In the genomic region with DNA sequence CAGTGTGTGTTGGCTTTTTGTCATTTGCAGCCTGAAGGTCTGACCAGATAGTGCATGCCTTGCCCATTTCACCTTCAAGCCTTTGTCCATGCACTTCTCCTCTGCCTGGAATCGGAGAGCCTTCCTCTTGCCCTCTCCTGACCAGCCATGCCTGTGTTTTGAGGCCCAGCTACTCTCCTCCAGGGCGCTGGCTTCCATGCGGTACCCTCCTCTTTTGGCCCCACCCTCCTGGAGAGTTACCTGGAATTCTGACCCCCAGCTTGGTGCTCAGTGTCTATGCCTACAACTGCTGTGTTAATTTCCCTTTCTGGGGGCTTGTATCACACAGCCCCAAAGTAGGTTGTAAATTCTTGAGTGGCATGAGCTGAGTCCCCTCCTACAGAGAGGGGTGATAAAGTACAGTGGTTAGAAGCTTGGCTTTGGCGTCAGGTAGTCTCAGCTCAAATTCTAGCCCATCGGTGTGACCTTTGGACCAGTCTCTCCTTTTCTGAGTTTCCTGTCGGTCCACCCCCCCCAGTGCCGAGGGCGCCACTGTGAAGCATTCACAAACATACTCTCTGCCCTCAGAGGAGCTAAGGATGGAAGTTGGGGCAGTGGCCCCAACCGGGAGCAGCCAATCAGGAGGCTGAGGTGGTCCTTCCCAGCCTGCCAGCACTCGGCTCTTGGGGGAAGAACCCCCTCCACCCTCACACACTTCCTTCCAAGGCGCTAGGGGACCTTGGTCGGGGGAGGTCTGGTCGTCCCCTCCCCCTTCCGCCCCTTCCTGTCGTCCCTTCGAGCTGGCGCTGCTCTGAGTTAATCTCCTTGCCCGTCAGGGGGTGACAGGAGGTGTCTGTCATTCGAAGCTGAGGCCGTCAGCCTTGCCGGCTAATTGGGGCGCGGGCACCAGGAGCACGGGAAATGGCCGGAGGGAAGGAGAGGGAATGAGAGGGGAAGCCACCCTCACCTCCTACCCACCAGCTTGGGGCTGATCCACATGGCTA, we compare ENCODE assay signal across 1 cellular context.
TF ChIP-seq lines count a peak whose summit lies in the region.

No MANE protein-coding gene starts in this region.

TF ChIP-seq in WTC11, 78 proteins besides CTCF, POLR2A, EP300 and RAD21 (continued from another document and continues in another):
- TF ChIP-seq, protein P1, sequence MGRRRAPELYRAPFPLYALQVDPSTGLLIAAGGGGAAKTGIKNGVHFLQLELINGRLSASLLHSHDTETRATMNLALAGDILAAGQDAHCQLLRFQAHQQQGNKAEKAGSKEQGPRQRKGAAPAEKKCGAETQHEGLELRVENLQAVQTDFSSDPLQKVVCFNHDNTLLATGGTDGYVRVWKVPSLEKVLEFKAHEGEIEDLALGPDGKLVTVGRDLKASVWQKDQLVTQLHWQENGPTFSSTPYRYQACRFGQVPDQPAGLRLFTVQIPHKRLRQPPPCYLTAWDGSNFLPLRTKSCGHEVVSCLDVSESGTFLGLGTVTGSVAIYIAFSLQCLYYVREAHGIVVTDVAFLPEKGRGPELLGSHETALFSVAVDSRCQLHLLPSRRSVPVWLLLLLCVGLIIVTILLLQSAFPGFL (CRISPR knock-in tag; IDR thresholded peaks at IDR 0.05; ENCODE audit: borderline replicate concordance), result no peak
- TF ChIP-seq ZNF317 (CRISPR knock-in tag; IDR thresholded peaks at IDR 0.05; ENCODE audit: borderline replicate concordance, low read depth), result no peak
- TF ChIP-seq, protein P2, sequence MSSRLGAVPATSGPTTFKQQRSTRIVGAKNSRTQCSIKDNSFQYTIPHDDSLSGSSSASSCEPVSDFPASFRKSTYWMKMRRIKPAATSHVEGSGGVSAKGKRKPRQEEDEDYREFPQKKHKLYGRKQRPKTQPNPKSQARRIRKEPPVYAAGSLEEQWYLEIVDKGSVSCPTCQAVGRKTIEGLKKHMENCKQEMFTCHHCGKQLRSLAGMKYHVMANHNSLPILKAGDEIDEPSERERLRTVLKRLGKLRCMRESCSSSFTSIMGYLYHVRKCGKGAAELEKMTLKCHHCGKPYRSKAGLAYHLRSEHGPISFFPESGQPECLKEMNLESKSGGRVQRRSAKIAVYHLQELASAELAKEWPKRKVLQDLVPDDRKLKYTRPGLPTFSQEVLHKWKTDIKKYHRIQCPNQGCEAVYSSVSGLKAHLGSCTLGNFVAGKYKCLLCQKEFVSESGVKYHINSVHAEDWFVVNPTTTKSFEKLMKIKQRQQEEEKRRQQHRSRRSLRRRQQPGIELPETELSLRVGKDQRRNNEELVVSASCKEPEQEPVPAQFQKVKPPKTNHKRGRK (CRISPR knock-in tag; IDR thresholded peaks at IDR 0.05; ENCODE audit: borderline replicate concordance), result no peak
- TF ChIP-seq, protein P3, sequence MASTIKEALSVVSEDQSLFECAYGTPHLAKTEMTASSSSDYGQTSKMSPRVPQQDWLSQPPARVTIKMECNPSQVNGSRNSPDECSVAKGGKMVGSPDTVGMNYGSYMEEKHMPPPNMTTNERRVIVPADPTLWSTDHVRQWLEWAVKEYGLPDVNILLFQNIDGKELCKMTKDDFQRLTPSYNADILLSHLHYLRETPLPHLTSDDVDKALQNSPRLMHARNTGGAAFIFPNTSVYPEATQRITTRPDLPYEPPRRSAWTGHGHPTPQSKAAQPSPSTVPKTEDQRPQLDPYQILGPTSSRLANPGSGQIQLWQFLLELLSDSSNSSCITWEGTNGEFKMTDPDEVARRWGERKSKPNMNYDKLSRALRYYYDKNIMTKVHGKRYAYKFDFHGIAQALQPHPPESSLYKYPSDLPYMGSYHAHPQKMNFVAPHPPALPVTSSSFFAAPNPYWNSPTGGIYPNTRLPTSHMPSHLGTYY (CRISPR knock-in tag; IDR thresholded peaks at IDR 0.05), result no peak
- peak; percentile 73 for TF ChIP-seq NFYB (CRISPR knock-in tag; conservative IDR thresholded peaks at IDR 0.05; ENCODE audit: low read depth)
- TF ChIP-seq, protein P4, sequence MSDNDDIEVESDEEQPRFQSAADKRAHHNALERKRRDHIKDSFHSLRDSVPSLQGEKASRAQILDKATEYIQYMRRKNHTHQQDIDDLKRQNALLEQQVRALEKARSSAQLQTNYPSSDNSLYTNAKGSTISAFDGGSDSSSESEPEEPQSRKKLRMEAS (CRISPR knock-in tag; IDR thresholded peaks at IDR 0.05), result peak; percentile 88; the same call in 1 of the 2 replicates
- TF ChIP-seq ZNF416 (CRISPR knock-in tag; IDR thresholded peaks at IDR 0.05), result no peak
- no peak for TF ChIP-seq NR1H2 (CRISPR knock-in tag; IDR thresholded peaks at IDR 0.05)
- TF ChIP-seq TEAD1 (CRISPR knock-in tag; IDR thresholded peaks at IDR 0.05), result 0 out of 2 replicates have a peak, but pooled peaks have one; percentile 44
- no peak for TF ChIP-seq CREM (CRISPR knock-in tag; IDR thresholded peaks at IDR 0.05)
- no peak for TF ChIP-seq HMGA2 (CRISPR knock-in tag; IDR thresholded peaks at IDR 0.05)
- peak; percentile 87 for TF ChIP-seq FOXP1 (CRISPR knock-in tag; IDR thresholded peaks at IDR 0.05; ENCODE audit: borderline replicate concordance)
- TF ChIP-seq, protein P5, sequence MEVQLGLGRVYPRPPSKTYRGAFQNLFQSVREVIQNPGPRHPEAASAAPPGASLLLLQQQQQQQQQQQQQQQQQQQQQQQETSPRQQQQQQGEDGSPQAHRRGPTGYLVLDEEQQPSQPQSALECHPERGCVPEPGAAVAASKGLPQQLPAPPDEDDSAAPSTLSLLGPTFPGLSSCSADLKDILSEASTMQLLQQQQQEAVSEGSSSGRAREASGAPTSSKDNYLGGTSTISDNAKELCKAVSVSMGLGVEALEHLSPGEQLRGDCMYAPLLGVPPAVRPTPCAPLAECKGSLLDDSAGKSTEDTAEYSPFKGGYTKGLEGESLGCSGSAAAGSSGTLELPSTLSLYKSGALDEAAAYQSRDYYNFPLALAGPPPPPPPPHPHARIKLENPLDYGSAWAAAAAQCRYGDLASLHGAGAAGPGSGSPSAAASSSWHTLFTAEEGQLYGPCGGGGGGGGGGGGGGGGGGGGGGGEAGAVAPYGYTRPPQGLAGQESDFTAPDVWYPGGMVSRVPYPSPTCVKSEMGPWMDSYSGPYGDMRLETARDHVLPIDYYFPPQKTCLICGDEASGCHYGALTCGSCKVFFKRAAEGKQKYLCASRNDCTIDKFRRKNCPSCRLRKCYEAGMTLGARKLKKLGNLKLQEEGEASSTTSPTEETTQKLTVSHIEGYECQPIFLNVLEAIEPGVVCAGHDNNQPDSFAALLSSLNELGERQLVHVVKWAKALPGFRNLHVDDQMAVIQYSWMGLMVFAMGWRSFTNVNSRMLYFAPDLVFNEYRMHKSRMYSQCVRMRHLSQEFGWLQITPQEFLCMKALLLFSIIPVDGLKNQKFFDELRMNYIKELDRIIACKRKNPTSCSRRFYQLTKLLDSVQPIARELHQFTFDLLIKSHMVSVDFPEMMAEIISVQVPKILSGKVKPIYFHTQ (CRISPR knock-in tag; IDR thresholded peaks at IDR 0.05), result no peak
- no peak for TF ChIP-seq ZNF263 (CRISPR knock-in tag; IDR thresholded peaks at IDR 0.05; ENCODE audit: low read depth)
- TF ChIP-seq, protein P6, sequence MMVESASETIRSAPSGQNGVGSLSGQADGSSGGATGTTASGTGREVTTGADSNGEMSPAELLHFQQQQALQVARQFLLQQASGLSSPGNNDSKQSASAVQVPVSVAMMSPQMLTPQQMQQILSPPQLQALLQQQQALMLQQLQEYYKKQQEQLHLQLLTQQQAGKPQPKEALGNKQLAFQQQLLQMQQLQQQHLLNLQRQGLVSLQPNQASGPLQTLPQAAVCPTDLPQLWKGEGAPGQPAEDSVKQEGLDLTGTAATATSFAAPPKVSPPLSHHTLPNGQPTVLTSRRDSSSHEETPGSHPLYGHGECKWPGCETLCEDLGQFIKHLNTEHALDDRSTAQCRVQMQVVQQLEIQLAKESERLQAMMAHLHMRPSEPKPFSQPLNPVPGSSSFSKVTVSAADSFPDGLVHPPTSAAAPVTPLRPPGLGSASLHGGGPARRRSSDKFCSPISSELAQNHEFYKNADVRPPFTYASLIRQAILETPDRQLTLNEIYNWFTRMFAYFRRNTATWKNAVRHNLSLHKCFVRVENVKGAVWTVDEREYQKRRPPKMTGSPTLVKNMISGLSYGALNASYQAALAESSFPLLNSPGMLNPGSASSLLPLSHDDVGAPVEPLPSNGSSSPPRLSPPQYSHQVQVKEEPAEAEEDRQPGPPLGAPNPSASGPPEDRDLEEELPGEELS (CRISPR knock-in tag; IDR thresholded peaks at IDR 0.05), result peak; percentile 12; the same call in 1 of the 2 replicates
- TF ChIP-seq, protein P7, sequence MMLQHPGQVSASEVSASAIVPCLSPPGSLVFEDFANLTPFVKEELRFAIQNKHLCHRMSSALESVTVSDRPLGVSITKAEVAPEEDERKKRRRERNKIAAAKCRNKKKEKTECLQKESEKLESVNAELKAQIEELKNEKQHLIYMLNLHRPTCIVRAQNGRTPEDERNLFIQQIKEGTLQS (CRISPR knock-in tag; conservative IDR thresholded peaks at IDR 0.05), result no peak
- TF ChIP-seq TEAD4 (CRISPR knock-in tag; IDR thresholded peaks at IDR 0.05), result no peak
- peak; percentile 79; the same call in 1 of the 2 replicates for TF ChIP-seq ZBTB21 (CRISPR knock-in tag; IDR thresholded peaks at IDR 0.05; ENCODE audit: borderline replicate concordance)
- no peak for TF ChIP-seq GRHL2 (CRISPR knock-in tag; IDR thresholded peaks at IDR 0.05; ENCODE audit: insufficient replicate concordance, severe bottlenecking)
- no peak for TF ChIP-seq NR2C2 (CRISPR knock-in tag; IDR thresholded peaks at IDR 0.05)
- TF ChIP-seq, protein P8, sequence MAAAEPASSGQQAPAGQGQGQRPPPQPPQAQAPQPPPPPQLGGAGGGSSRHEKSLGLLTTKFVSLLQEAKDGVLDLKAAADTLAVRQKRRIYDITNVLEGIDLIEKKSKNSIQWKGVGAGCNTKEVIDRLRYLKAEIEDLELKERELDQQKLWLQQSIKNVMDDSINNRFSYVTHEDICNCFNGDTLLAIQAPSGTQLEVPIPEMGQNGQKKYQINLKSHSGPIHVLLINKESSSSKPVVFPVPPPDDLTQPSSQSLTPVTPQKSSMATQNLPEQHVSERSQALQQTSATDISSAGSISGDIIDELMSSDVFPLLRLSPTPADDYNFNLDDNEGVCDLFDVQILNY (CRISPR knock-in tag; IDR thresholded peaks at IDR 0.05), result 0 out of 2 replicates have a peak, but pooled peaks have one; percentile 50
- 0 out of 2 replicates have a peak, but pooled peaks have one; percentile 80 for TF ChIP-seq ZNF138 (CRISPR knock-in tag; conservative IDR thresholded peaks at IDR 0.05)
- no peak for TF ChIP-seq RELA (CRISPR knock-in tag; IDR thresholded peaks at IDR 0.05; ENCODE audit: borderline replicate concordance)
- TF ChIP-seq, protein P9, sequence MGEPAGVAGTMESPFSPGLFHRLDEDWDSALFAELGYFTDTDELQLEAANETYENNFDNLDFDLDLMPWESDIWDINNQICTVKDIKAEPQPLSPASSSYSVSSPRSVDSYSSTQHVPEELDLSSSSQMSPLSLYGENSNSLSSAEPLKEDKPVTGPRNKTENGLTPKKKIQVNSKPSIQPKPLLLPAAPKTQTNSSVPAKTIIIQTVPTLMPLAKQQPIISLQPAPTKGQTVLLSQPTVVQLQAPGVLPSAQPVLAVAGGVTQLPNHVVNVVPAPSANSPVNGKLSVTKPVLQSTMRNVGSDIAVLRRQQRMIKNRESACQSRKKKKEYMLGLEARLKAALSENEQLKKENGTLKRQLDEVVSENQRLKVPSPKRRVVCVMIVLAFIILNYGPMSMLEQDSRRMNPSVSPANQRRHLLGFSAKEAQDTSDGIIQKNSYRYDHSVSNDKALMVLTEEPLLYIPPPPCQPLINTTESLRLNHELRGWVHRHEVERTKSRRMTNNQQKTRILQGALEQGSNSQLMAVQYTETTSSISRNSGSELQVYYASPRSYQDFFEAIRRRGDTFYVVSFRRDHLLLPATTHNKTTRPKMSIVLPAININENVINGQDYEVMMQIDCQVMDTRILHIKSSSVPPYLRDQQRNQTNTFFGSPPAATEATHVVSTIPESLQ (CRISPR knock-in tag; IDR thresholded peaks at IDR 0.05), result no peak
- TF ChIP-seq NFATC4 (CRISPR knock-in tag; IDR thresholded peaks at IDR 0.05), result no peak
- no peak for TF ChIP-seq OVOL2 (CRISPR knock-in tag; IDR thresholded peaks at IDR 0.05; ENCODE audit: borderline replicate concordance)
- TF ChIP-seq IRF2 (CRISPR knock-in tag; IDR thresholded peaks at IDR 0.05; ENCODE audit: borderline replicate concordance, low read depth), result no peak
- no peak for TF ChIP-seq JUN (CRISPR knock-in tag; IDR thresholded peaks at IDR 0.05)
- TF ChIP-seq TCF7 (CRISPR knock-in tag; IDR thresholded peaks at IDR 0.05; ENCODE audit: low read depth), result no peak
- TF ChIP-seq, protein P10, sequence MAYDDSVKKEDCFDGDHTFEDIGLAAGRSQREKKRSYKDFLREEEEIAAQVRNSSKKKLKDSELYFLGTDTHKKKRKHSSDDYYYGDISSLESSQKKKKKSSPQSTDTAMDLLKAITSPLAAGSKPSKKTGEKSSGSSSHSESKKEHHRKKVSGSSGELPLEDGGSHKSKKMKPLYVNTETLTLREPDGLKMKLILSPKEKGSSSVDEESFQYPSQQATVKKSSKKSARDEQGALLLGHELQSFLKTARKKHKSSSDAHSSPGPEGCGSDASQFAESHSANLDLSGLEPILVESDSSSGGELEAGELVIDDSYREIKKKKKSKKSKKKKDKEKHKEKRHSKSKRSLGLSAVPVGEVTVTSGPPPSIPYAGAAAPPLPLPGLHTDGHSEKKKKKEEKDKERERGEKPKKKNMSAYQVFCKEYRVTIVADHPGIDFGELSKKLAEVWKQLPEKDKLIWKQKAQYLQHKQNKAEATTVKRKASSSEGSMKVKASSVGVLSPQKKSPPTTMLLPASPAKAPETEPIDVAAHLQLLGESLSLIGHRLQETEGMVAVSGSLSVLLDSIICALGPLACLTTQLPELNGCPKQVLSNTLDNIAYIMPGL (CRISPR knock-in tag; IDR thresholded peaks at IDR 0.05), result 0 out of 2 replicates have a peak, but pooled peaks have one; percentile 37
- TF ChIP-seq, protein P11, sequence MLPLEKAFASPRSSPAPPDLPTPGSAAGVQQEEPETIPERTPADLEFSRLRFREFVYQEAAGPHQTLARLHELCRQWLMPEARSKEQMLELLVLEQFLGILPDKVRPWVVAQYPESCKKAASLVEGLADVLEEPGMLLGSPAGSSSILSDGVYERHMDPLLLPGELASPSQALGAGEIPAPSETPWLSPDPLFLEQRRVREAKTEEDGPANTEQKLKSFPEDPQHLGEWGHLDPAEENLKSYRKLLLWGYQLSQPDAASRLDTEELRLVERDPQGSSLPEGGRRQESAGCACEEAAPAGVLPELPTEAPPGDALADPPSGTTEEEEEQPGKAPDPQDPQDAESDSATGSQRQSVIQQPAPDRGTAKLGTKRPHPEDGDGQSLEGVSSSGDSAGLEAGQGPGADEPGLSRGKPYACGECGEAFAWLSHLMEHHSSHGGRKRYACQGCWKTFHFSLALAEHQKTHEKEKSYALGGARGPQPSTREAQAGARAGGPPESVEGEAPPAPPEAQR (CRISPR knock-in tag; IDR thresholded peaks at IDR 0.05), result no peak
